11 cellular contexts compared by ENCODE assay signal in the genomic region with DNA sequence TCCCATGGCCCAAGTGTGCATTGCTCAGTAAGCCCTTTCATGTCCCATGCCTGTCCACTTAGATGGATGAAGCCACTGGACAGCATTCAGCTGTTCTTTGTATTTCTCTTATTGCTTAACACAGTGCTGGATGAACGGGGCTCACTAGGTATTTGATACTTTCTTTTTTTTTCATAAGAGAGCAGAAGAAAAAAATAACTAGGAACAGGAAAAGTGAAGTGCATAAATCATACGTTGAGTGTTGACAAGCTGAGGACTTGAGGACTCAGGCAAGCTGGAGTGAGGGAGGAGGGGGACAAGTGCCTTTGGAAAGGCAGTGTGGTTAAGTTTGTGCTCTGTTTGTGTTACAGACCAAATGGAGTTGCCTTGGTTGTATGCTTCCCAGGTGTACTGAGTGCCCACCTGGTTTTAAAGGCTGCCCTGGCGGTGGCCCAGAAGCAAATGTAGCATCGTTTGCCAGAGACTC.
DNase-seq lines count a peak whose midpoint lies in the region; ATAC-seq and TF ChIP-seq lines count a peak whose summit lies in the region.
"Had no signal": no experiment of that assay in that cellular context is flagged by ENCODE, and none has a peak within 500 bp of the region (broad histone marks: within the 10 kb centered on the region; RNA-seq: fewer than 3 reads in every experiment).

No MANE protein-coding gene starts in this region.

- CTCF ChIA-PET in activated B cell treated with CpG ODN at 0.5 μM for 24 hours (lab: Charles Lee): no interaction called here

- peak overlapping the region; percentile 36 for H3K4me3 Mint-ChIP-seq in activated B cell treated with CpG ODN at 0.5 μM for 24 hours
- peak overlapping the region in 1 of 3 experiments; percentile 33 for H3K4me3 Mint-ChIP-seq in nephron

- no peak overlapping the region for H3K27ac ChIP-seq in brain microvascular endothelial cell
- H3K27ac ChIP-seq: 22Rv1, SJSA1 had no signal

- H3K9me3 Mint-ChIP-seq in activated B cell treated with CpG ODN at 0.5 μM for 24 hours: no peaks in the 10 kb centered on the region
- no peaks in the 10 kb centered on the region for H3K9me3 Mint-ChIP-seq in nephron

- TF ChIP-seq CTCF in activated B cell treated with CpG ODN at 0.5 μM for 24 hours (IDR thresholded peaks at IDR 0.05) (no peak), nephron (IDR thresholded peaks at IDR 0.05; ENCODE audit: unreplicated experiment in 3 of 3) (no peak), brain microvascular endothelial cell (IDR thresholded peaks at IDR 0.05; ENCODE audit: low read depth, low read length, missing control alignments) (no peak)

- H3K4me1 Mint-ChIP-seq in activated B cell treated with CpG ODN at 0.5 μM for 24 hours (peaks cover 85% of the 10 kb centered on the region), nephron (peaks cover 54% of the 10 kb centered on the region)

- intact Hi-C loops in activated B cell treated with CpG ODN at 0.5 μM for 24 hours (cut with micrococcal nuclease): no loop called here

- H3K4me3 ChIP-seq in brain microvascular endothelial cell (ENCODE audit: low read depth, low read length): no peak overlapping the region
- H3K4me3 ChIP-seq: SJSA1 had no signal

- POLR2A ChIA-PET in activated B cell treated with CpG ODN at 0.5 μM for 24 hours (lab: Charles Lee): interaction anchor here (1.1 kb wide), 1 partner anchor 56 kb away, joined by 4 read pairs; no protein-coding TSS in a partner anchor

- H3K27ac Mint-ChIP-seq in activated B cell treated with CpG ODN at 0.5 μM for 24 hours: peak overlapping the region; percentile 84
- H3K27ac Mint-ChIP-seq in nephron: peak overlapping the region; percentile 6 to 19 (median 18)

- no peaks in the 10 kb centered on the region for H3K36me3 ChIP-seq in brain microvascular endothelial cell (replicated peaks)
- H3K36me3 ChIP-seq: SJSA1 had no signal

- ATAC-seq in activated B cell treated with CpG ODN at 0.5 μM for 24 hours (ENCODE audit: low read depth): no peak
- ATAC-seq: stimulated activated naive CD8-positive, alpha-beta T cell treated with anti-CD3 and anti-CD28 coated beads, Interleukin-15, Interleukin-2, amounts not matched to agents 100 U/mL and 50 U/mL, for 24 hours had no signal

- H3K27me3 ChIP-seq in brain microvascular endothelial cell (replicated peaks): no peaks in the 10 kb centered on the region
- H3K27me3 ChIP-seq: SJSA1 had no signal

- peak; percentile 67 for DNase-seq in DMS 273 (lab: John Stamatoyannopoulos, UW; ENCODE audit: unreplicated experiment)
- DNase-seq in DMS 273 treated with DMSO at 0.1 percent for 48 hours (lab: John Stamatoyannopoulos, UW): no peak
- DNase-seq in NCI-H1417 (lab: John Stamatoyannopoulos, UW): peak; percentile 74 to 98 (median 91)
- no peak for DNase-seq in activated B cell treated with CpG ODN at 0.5 μM for 24 hours
- no peak for DNase-seq in stimulated activated CD4-positive, alpha-beta T cell treated with anti-CD3 and anti-CD28 coated beads, Interleukin-4, amount 100 ng/mL, for 4 hours
- DNase-seq in occipital lobe (lab: John Stamatoyannopoulos, UW): no peak
- no peak for DNase-seq in brain microvascular endothelial cell
- DNase-seq: stimulated activated naive CD8-positive, alpha-beta T cell treated with anti-CD3 and anti-CD28 coated beads, Interleukin-15, Interleukin-2, amounts not matched to agents 100 U/mL and 50 U/mL, for 24 hours had no signal

- in situ Hi-C loops in brain microvascular endothelial cell (cut with HindIII; ENCODE audit: low pct_ligation_motif_present, low sequenced_read_pairs): no loop called here

- H3K27me3 Mint-ChIP-seq in activated B cell treated with CpG ODN at 0.5 μM for 24 hours (no peaks in the 10 kb centered on the region), nephron (ENCODE audit: low read depth) (peaks cover 26% of the 10 kb centered on the region)

- H3K36me3 Mint-ChIP-seq in activated B cell treated with CpG ODN at 0.5 μM for 24 hours (ENCODE audit: low read depth) (peaks cover 1% of the 10 kb centered on the region), nephron (ENCODE audit: low read depth) (no peaks in the 10 kb centered on the region)

Comparison
In these comparisons a context has a peak if more than half of its experiments do, and no peak if none do; other contexts are left out.
1. DNase-seq: peak in DMS 273 (single experiment) and NCI-H1417 (3 of 3); none in DMS 273 treated with DMSO at 0.1 percent for 48 hours (single experiment), activated B cell treated with CpG ODN at 0.5 μM for 24 hours (single experiment), stimulated activated CD4-positive, alpha-beta T cell treated with anti-CD3 and anti-CD28 coated beads, Interleukin-4, amount 100 ng/mL, for 4 hours (0 of 2), occipital lobe (single experiment) and brain microvascular endothelial cell (single experiment).